18 cellular contexts compared by ENCODE assay signal in the genomic region with DNA sequence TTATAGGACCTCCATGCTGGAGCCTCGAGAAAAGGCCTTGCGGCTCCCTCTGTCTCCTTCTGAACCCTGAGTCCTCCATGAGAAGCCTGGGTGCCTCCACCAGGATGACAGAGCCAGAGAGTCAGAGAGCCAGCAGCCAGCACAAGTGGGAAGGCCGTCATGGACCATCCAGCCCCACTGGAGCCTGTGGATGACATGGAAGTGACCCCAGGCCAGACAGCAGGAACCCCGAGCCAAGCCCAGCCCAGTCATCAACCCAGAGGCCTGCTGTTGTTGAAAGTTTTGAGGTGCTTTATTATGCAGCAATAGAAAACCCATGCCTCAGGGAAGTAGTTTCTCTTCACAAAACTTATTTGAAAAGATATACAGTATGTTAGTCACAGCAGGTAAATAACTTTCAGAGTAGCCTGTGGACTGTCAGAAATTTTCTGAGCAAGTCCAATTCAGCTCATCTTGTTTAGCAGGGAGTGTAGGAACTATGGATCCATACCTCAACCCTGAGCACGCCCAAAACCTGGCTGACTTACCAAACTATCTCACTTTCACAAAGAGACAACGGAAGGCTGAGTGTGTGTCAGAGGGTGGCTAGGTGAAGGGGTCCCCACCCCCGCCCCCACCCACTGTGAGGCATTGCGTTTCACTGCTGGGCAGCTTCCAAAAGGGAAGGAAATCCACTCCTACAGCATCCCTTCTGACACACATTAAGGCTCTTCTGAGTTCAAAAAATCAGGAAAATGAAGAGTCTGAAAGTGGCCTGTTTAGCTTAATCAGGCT.
DNase-seq lines count a peak whose midpoint lies in the region; ATAC-seq and TF ChIP-seq lines count a peak whose summit lies in the region.
"Had no signal": no experiment of that assay in that cellular context is flagged by ENCODE, and none has a peak within 500 bp of the region (broad histone marks: within the 10 kb centered on the region; RNA-seq: fewer than 3 reads in every experiment).

No MANE protein-coding gene starts in this region.

- ATAC-seq in stimulated activated naive B cell treated with anti-CD40 and anti-IgM and Interleukin-4, amounts not matched to agents 10 μg/mL and 1 μg/mL and 100 μg/mL, for 72 hours (replicated peaks) = no peak
- ATAC-seq: activated CD4-positive, CD25-positive, alpha-beta regulatory T cell treated with anti-CD3 and anti-CD28 coated beads, Interleukin-2, amount 50 U/mL, for 24 hours; body of pancreas; foreskin keratinocyte had no signal

- no peaks in the 10 kb centered on the region for H3K4me1 Mint-ChIP-seq in progenitor cell of endocrine pancreas (ENCODE audit: low read depth)
- peaks cover 3% of the 10 kb centered on the region in 2 donors for H3K4me1 Mint-ChIP-seq in stimulated activated naive B cell treated with anti-CD40 and anti-IgM and Interleukin-4, amounts not matched to agents 10 μg/mL and 1 μg/mL and 100 μg/mL, for 72 hours

- H3K4me3 Mint-ChIP-seq in progenitor cell of endocrine pancreas (ENCODE audit: low read depth) = no peak overlapping the region
- H3K4me3 Mint-ChIP-seq in stimulated activated naive B cell treated with anti-CD40 and anti-IgM and Interleukin-4, amounts not matched to agents 10 μg/mL and 1 μg/mL and 100 μg/mL, for 72 hours = no peak overlapping the region
- H3K4me3 Mint-ChIP-seq: activated naive CD4-positive, alpha-beta T cell treated with anti-CD3 and anti-CD28 coated beads for 36 hours; IgD-negative memory B cell; T-helper 1 cell treated with Interleukin-12 subunit alpha and Interleukin-12 subunit beta and Interleukin-4 antibody, amounts not matched to agents 30 μg/mL and 1 μg/mL, for 36 hours had no signal

- CTCF ChIA-PET in GM10248 (lab: Yijun Ruan, JAX) = interaction anchor here (0.7 kb wide), 1 partner anchor 35 kb away, joined by 3 read pairs; no protein-coding TSS in a partner anchor

- no peaks in the 10 kb centered on the region for H3K36me3 ChIP-seq in left ventricle myocardium inferior
- no peaks in the 10 kb centered on the region for H3K36me3 ChIP-seq in breast epithelium
- H3K36me3 ChIP-seq in iPS-15b (ENCODE audit: control insufficient read depth, insufficient read depth, low read length) = no peaks in the 10 kb centered on the region

- no peak overlapping the region for H3K27ac Mint-ChIP-seq in progenitor cell of endocrine pancreas
- no peak overlapping the region for H3K27ac Mint-ChIP-seq in stimulated activated naive B cell treated with anti-CD40 and anti-IgM and Interleukin-4, amounts not matched to agents 10 μg/mL and 1 μg/mL and 100 μg/mL, for 72 hours
- H3K27ac Mint-ChIP-seq: activated naive CD4-positive, alpha-beta T cell treated with anti-CD3 and anti-CD28 coated beads for 36 hours; IgD-negative memory B cell; T-helper 1 cell treated with Interleukin-12 subunit alpha and Interleukin-12 subunit beta and Interleukin-4 antibody, amounts not matched to agents 30 μg/mL and 1 μg/mL, for 36 hours had no signal

- no peaks in the 10 kb centered on the region for H3K27me3 Mint-ChIP-seq in progenitor cell of endocrine pancreas
- H3K27me3 Mint-ChIP-seq in stimulated activated naive B cell treated with anti-CD40 and anti-IgM and Interleukin-4, amounts not matched to agents 10 μg/mL and 1 μg/mL and 100 μg/mL, for 72 hours = peaks cover 12 to 18% of the 10 kb centered on the region in 2 donors

- DNase-seq in left ventricle myocardium inferior (no peak), cardiac septum (ENCODE audit: low spot score) (no peak), breast epithelium (ENCODE audit: low spot score in 2 of 2) (no peak), progenitor cell of endocrine pancreas (ENCODE audit: low spot score, unreplicated experiment) (no peak), GOT3 (lab: John Stamatoyannopoulos, UW) (no peak), GM10248 (ENCODE audit: extremely low spot score) (no peak)
- no peak for DNase-seq in stimulated activated naive B cell treated with anti-CD40 and anti-IgM and Interleukin-4, amounts not matched to agents 10 μg/mL and 1 μg/mL and 100 μg/mL, for 72 hours
- DNase-seq: ACHN; activated naive CD4-positive, alpha-beta T cell treated with anti-CD3 and anti-CD28 coated beads for 36 hours; body of pancreas; NCI-H1105 treated with DMSO at 0.1 percent for 48 hours; NCI-H2171; stimulated activated CD4-positive, alpha-beta T cell treated with anti-CD3 and anti-CD28 coated beads, Interleukin-4, amount 100 ng/mL, for 1 hour had no signal

- H3K36me3 Mint-ChIP-seq in progenitor cell of endocrine pancreas (ENCODE audit: insufficient read depth) = no peaks in the 10 kb centered on the region
- H3K36me3 Mint-ChIP-seq in stimulated activated naive B cell treated with anti-CD40 and anti-IgM and Interleukin-4, amounts not matched to agents 10 μg/mL and 1 μg/mL and 100 μg/mL, for 72 hours = no peaks in the 10 kb centered on the region
- H3K36me3 Mint-ChIP-seq: IgD-negative memory B cell had no signal

- POLR2A ChIA-PET in GM10248 (lab: Yijun Ruan, JAX) = interaction anchor here (0.6 kb wide), 1 partner anchor 125 kb away, joined by 4 read pairs; no protein-coding TSS in a partner anchor

- H3K27ac ChIP-seq in left ventricle myocardium inferior (replicated peaks) (peak overlapping the region; percentile 70), breast epithelium (peak overlapping the region; percentile 45 to 64)
- H3K27ac ChIP-seq: body of pancreas, foreskin keratinocyte had no signal

- peak overlapping the region; percentile 32 for H3K9ac ChIP-seq in iPS-15b (ENCODE audit: low read depth, low read length)

- H3K27me3 ChIP-seq in left ventricle myocardium inferior (ENCODE audit: low read depth) = no peaks in the 10 kb centered on the region
- H3K27me3 ChIP-seq in breast epithelium = no peaks in the 10 kb centered on the region
- H3K27me3 ChIP-seq in iPS-15b (ENCODE audit: control insufficient read depth, insufficient read depth, low read length) = no peaks in the 10 kb centered on the region
- H3K27me3 ChIP-seq: body of pancreas, foreskin keratinocyte had no signal

- peaks cover 3% of the 10 kb centered on the region for H3K9me3 Mint-ChIP-seq in progenitor cell of endocrine pancreas (ENCODE audit: low read depth)
- peaks cover 0 to 2% of the 10 kb centered on the region in 2 donors for H3K9me3 Mint-ChIP-seq in stimulated activated naive B cell treated with anti-CD40 and anti-IgM and Interleukin-4, amounts not matched to agents 10 μg/mL and 1 μg/mL and 100 μg/mL, for 72 hours
- H3K9me3 Mint-ChIP-seq: activated naive CD4-positive, alpha-beta T cell treated with anti-CD3 and anti-CD28 coated beads for 36 hours; T-helper 1 cell treated with Interleukin-12 subunit alpha and Interleukin-12 subunit beta and Interleukin-4 antibody, amounts not matched to agents 30 μg/mL and 1 μg/mL, for 36 hours had no signal

- peaks cover 6% of the 10 kb centered on the region for H3K4me1 ChIP-seq in left ventricle myocardium inferior
- H3K4me1 ChIP-seq in breast epithelium = peaks cover 0 to 3% of the 10 kb centered on the region in 2 donors
- peaks cover 10% of the 10 kb centered on the region for H3K4me1 ChIP-seq in iPS-15b (ENCODE audit: control insufficient read depth, insufficient read depth, low read length)
- H3K4me1 ChIP-seq: body of pancreas had no signal

- no peak for TF ChIP-seq POLR2A in breast epithelium (IDR thresholded peaks at IDR 0.05)

- peaks cover 8% of the 10 kb centered on the region for H3K9me3 ChIP-seq in left ventricle myocardium inferior (replicated peaks)
- H3K9me3 ChIP-seq in breast epithelium = peaks cover 3 to 4% of the 10 kb centered on the region in 2 donors
- H3K9me3 ChIP-seq in iPS-15b (ENCODE audit: control insufficient read depth, insufficient read depth, low read length) = no peaks in the 10 kb centered on the region
- H3K9me3 ChIP-seq: body of pancreas had no signal

- H3K4me3 ChIP-seq in left ventricle myocardium inferior (no peak overlapping the region), breast epithelium (no peak overlapping the region), iPS-15b (ENCODE audit: low read depth, low read length) (no peak overlapping the region)
- H3K4me3 ChIP-seq: body of pancreas had no signal

- TF ChIP-seq CTCF in left ventricle myocardium inferior (IDR thresholded peaks at IDR 0.05; ENCODE audit: borderline replicate concordance) (no peak), breast epithelium (IDR thresholded peaks at IDR 0.05) (no peak), progenitor cell of endocrine pancreas (IDR thresholded peaks at IDR 0.05; ENCODE audit: unreplicated experiment) (no peak), GM10248 (IDR thresholded peaks at IDR 0.05; ENCODE audit: control extremely low read depth, extremely low read depth, low read depth, missing control alignments) (no peak)

- intact Hi-C loops in left ventricle myocardium inferior (cut with micrococcal nuclease) = no loop called here
- intact Hi-C loops in cardiac septum (cut with DNase I) = no loop called here
- intact Hi-C loops in breast epithelium (cut with DNase I; ENCODE audit: low total_unique reads) = no loop called here
